7 cellular contexts compared by ENCODE assay signal in genomic region chr7:66683094-66683769, GRCh38. TPM values are rescaled to one million over a fixed set of nuclear protein-coding genes. Genes with fewer than 3 reads are reported as not detected.
DNase-seq lines count a peak whose midpoint lies in the region; ATAC-seq and TF ChIP-seq lines count a peak whose summit lies in the region.
"Not testable (repeated sequence)": the region's sequence is repeated elsewhere in the genome, so short reads cannot be mapped to it uniquely, and the experiment has no call there.

No MANE protein-coding gene starts in this region.

- not testable (repeated sequence) for H3K4me1 ChIP-seq in NT2/D1 (ENCODE audit: insufficient read depth, insufficient read length); breast epithelium; mesenchymal stem cell (ENCODE audit: control insufficient read depth, insufficient read depth, low read depth, low read length)
- peaks cover 15% of the 10 kb centered on the region for H3K4me1 ChIP-seq in psoas muscle

- CTCF ChIA-PET in activated CD4-positive, alpha-beta memory T cell treated with anti-CD3 and anti-CD28 coated beads, Interleukin-2, amount 10 ng/mL, durations not matched to agents 7 days and 5 days (lab: Charles Lee) = not testable (repeated sequence)

- H3K4me3 ChIP-seq in GM06990 (replicated peaks; ENCODE audit: low read depth, low read length) = peak overlapping the region; percentile 98
- peak overlapping the region; percentile 94 for H3K4me3 ChIP-seq in NT2/D1 (ENCODE audit: insufficient read length, low read depth)
- H3K4me3 ChIP-seq in breast epithelium = peak overlapping the region; percentile 95 to 97 (median 97)
- H3K4me3 ChIP-seq in fibroblast of pulmonary artery (replicated peaks; ENCODE audit: low read depth, low read length) = peak overlapping the region; percentile 82
- H3K4me3 ChIP-seq in mesenchymal stem cell (ENCODE audit: insufficient read depth in 1 of 2, low read depth in 1 of 2, low read length in 2 of 2) = peak overlapping the region in 1 of 2 experiments; percentile 91
- peak overlapping the region; percentile 99 for H3K4me3 ChIP-seq in psoas muscle

- not testable (repeated sequence) for H3K27me3 ChIP-seq in GM06990 (replicated peaks; ENCODE audit: control insufficient read depth, insufficient read depth, low read length); NT2/D1 (ENCODE audit: insufficient read depth, insufficient read length); breast epithelium; mesenchymal stem cell (ENCODE audit: control insufficient read depth in 1 of 2, insufficient read depth in 1 of 2, low read length in 2 of 2); psoas muscle (ENCODE audit: insufficient read depth in 3 of 3, low read length in 2 of 3)

- H3K9ac ChIP-seq in NT2/D1 (ENCODE audit: insufficient read length, low read depth) (peak overlapping the region; percentile 96), mesenchymal stem cell (ENCODE audit: low read length) (peak overlapping the region; percentile 97)

- peaks cover 42% of the 10 kb centered on the region for H3K4me1 Mint-ChIP-seq in activated CD4-positive, alpha-beta memory T cell treated with anti-CD3 and anti-CD28 coated beads, Interleukin-2, amount 10 ng/mL, durations not matched to agents 7 days and 5 days

- ATAC-seq in psoas muscle = not testable (repeated sequence)

- not testable (repeated sequence) for H3K27ac Mint-ChIP-seq in activated CD4-positive, alpha-beta memory T cell treated with anti-CD3 and anti-CD28 coated beads, Interleukin-2, amount 10 ng/mL, durations not matched to agents 7 days and 5 days

- H4K8ac ChIP-seq in mesenchymal stem cell (ENCODE audit: low read length) = not testable (repeated sequence)

- POLR2A ChIA-PET in activated CD4-positive, alpha-beta memory T cell treated with anti-CD3 and anti-CD28 coated beads, Interleukin-2, amount 10 ng/mL, durations not matched to agents 7 days and 5 days (lab: Charles Lee) = interaction anchor here (2.4 kb wide), 1 partner anchor 189 kb away, joined by 11 read pairs; no protein-coding TSS in a partner anchor

- H3K27me3 Mint-ChIP-seq in activated CD4-positive, alpha-beta memory T cell treated with anti-CD3 and anti-CD28 coated beads, Interleukin-2, amount 10 ng/mL, durations not matched to agents 7 days and 5 days = not testable (repeated sequence)

- H2AK5ac ChIP-seq in mesenchymal stem cell (ENCODE audit: low read length, severe bottlenecking) = not testable (repeated sequence)

- DNase-seq in GM06990 (ENCODE audit: extremely low read depth, insufficient read length); NT2/D1 (ENCODE audit: low read depth, low spot score); activated CD4-positive, alpha-beta memory T cell treated with anti-CD3 and anti-CD28 coated beads, Interleukin-2, amount 10 ng/mL, durations not matched to agents 7 days and 5 days; breast epithelium (ENCODE audit: low spot score in 2 of 2); fibroblast of pulmonary artery (ENCODE audit: low read depth); psoas muscle: not testable (repeated sequence)
- DNase-seq in mesenchymal stem cell = peak; percentile 29

- peak overlapping the region; percentile 91 for H3K4me3 Mint-ChIP-seq in activated CD4-positive, alpha-beta memory T cell treated with anti-CD3 and anti-CD28 coated beads, Interleukin-2, amount 10 ng/mL, durations not matched to agents 7 days and 5 days

- H3K27ac ChIP-seq in breast epithelium (peak overlapping the region; percentile 96), psoas muscle (peak overlapping the region; percentile 99)
- H3K27ac ChIP-seq in mesenchymal stem cell (ENCODE audit: low read length, poor library complexity, severe bottlenecking) = not testable (repeated sequence)

- not testable (repeated sequence) for H2BK12ac ChIP-seq in mesenchymal stem cell (ENCODE audit: low read length in 2 of 2)

- not testable (repeated sequence) for H3K14ac ChIP-seq in mesenchymal stem cell (ENCODE audit: low read length in 2 of 2)

- not testable (repeated sequence) for H3K9me3 Mint-ChIP-seq in activated CD4-positive, alpha-beta memory T cell treated with anti-CD3 and anti-CD28 coated beads, Interleukin-2, amount 10 ng/mL, durations not matched to agents 7 days and 5 days

- TF ChIP-seq POLR2A in breast epithelium (IDR thresholded peaks at IDR 0.05) = not testable (repeated sequence)

- H2AFZ ChIP-seq in mesenchymal stem cell (ENCODE audit: low read depth, low read length) = not testable (repeated sequence)

- peak overlapping the region; percentile 60 for H3K4me2 ChIP-seq in mesenchymal stem cell (ENCODE audit: low read length, poor library complexity, severe bottlenecking)

- not testable (repeated sequence) for H2BK15ac ChIP-seq in mesenchymal stem cell (ENCODE audit: low read depth, poor library complexity, severe bottlenecking)

- H3K23ac ChIP-seq in mesenchymal stem cell (ENCODE audit: low read length in 2 of 2) = not testable (repeated sequence)

- H3K36me3 Mint-ChIP-seq in activated CD4-positive, alpha-beta memory T cell treated with anti-CD3 and anti-CD28 coated beads, Interleukin-2, amount 10 ng/mL, durations not matched to agents 7 days and 5 days (ENCODE audit: low read depth) = peaks cover 11% of the 10 kb centered on the region

- not testable (repeated sequence) for H4K91ac ChIP-seq in mesenchymal stem cell (ENCODE audit: low read length)

- not testable (repeated sequence) for H2BK5ac ChIP-seq in mesenchymal stem cell (ENCODE audit: low read depth, low read length, poor library complexity, severe bottlenecking)

- H3K18ac ChIP-seq in mesenchymal stem cell (ENCODE audit: low read depth in 1 of 2, low read length in 2 of 2) = not testable (repeated sequence)

- 83% methylated on average over 10 of the region's 10 CpGs for WGBS in mesenchymal stem cell
- WGBS in psoas muscle, 3 donors = 65 to 76% (median 73%) methylated on average over 10 of the region's 10 CpGs

- intact Hi-C loops in breast epithelium (cut with DNase I; ENCODE audit: low total_unique reads) = not testable (repeated sequence)
- intact Hi-C loops in psoas muscle (cut with DNase I) = loop anchor here in 1 of 2 donors (2.0 kb wide), 2 partner anchors 54 to 58 kb away; partner anchors contain the start of genes KCTD7 and RABGEF1

- H3K79me1 ChIP-seq in mesenchymal stem cell (replicated peaks; ENCODE audit: low read length, poor library complexity, severe bottlenecking) = peaks cover 21% of the 10 kb centered on the region

- H3K36me3 ChIP-seq in GM06990 (ENCODE audit: control insufficient read depth, insufficient read depth, low read length); NT2/D1 (ENCODE audit: insufficient read depth, insufficient read length, low read length); breast epithelium; psoas muscle (ENCODE audit: insufficient read depth in 1 of 2, low read depth in 1 of 2): not testable (repeated sequence)
- H3K36me3 ChIP-seq in mesenchymal stem cell (ENCODE audit: control insufficient read depth in 1 of 2, insufficient read depth in 2 of 2, low read depth in 1 of 2, low read length in 2 of 2) = peaks cover 0 to 15% of the 10 kb centered on the region in 2 experiments

- not testable (repeated sequence) for TF ChIP-seq CTCF in GM06990 (IDR thresholded peaks at IDR 0.05; ENCODE audit: insufficient read depth, low read length, poor library complexity, severe bottlenecking); breast epithelium (IDR thresholded peaks at IDR 0.05); fibroblast of pulmonary artery (IDR thresholded peaks at IDR 0.05; ENCODE audit: low read length, missing control alignments); psoas muscle (IDR thresholded peaks at IDR 0.05)

- H3K9me3 ChIP-seq in NT2/D1 (ENCODE audit: insufficient read depth, low read length); breast epithelium; mesenchymal stem cell (ENCODE audit: control insufficient read depth, low read length); psoas muscle: not testable (repeated sequence)

- not testable (repeated sequence) for H3K4ac ChIP-seq in mesenchymal stem cell (ENCODE audit: low read depth in 1 of 2, low read length in 2 of 2)

- H2BK120ac ChIP-seq in mesenchymal stem cell (ENCODE audit: low read depth, low read length) = not testable (repeated sequence)

RNA-seq across cellular contexts. Expression of gene KCTD7, which starts 54.6 kb away (rescaled TPM):
- total RNA-seq in activated CD4-positive, alpha-beta memory T cell treated with anti-CD3 and anti-CD28 coated beads, Interleukin-2, amount 10 ng/mL, durations not matched to agents 7 days and 5 days = 10 to 100 TPM; 31.9 to 33.8 TPM
- 10 to 100 TPM; 13.4 to 25.4 (median 18.0) TPM for total RNA-seq in breast epithelium
- polyA plus RNA-seq in mesenchymal stem cell (2013, experiment 1 of 2) = 7.2 TPM
- polyA plus RNA-seq in mesenchymal stem cell (2013, experiment 2 of 2) = 7.2 TPM
- 1 to 10 TPM; 2.6 to 7.8 (median 4.0) TPM for total RNA-seq in psoas muscle
- polyA plus RNA-seq in psoas muscle = 1 to 10 TPM; 2.2 to 9.8 (median 8.4) TPM

RNA-seq across cellular contexts. Expression of gene RABGEF1, which starts 57.3 kb away (rescaled TPM):
- 10 to 100 TPM; 22.1 to 24.2 TPM for total RNA-seq in activated CD4-positive, alpha-beta memory T cell treated with anti-CD3 and anti-CD28 coated beads, Interleukin-2, amount 10 ng/mL, durations not matched to agents 7 days and 5 days
- total RNA-seq in breast epithelium = 10 to 100 TPM; 33.4 to 44.9 (median 34.9) TPM
- 15.6 TPM for polyA plus RNA-seq in mesenchymal stem cell (2013, experiment 1 of 2)
- polyA plus RNA-seq in mesenchymal stem cell (2013, experiment 2 of 2) = 16.4 TPM
- total RNA-seq in psoas muscle = 10 to 100 TPM; 18.1 to 20.3 (median 18.6) TPM
- 10 to 100 TPM; 12.0 to 23.2 (median 19.5) TPM for polyA plus RNA-seq in psoas muscle
